8 cellular contexts compared by ENCODE assay signal in genomic region chr3:172153335-172153861, GRCh38.
DNase-seq lines count a peak whose midpoint lies in the region; ATAC-seq and TF ChIP-seq lines count a peak whose summit lies in the region.

No MANE protein-coding gene starts in this region.

- H3K9me3 Mint-ChIP-seq in T-cell: no peaks in the 10 kb centered on the region

- intact Hi-C loops in body of pancreas (cut with DNase I): no loop called here

- peak overlapping the region; percentile 67 for H3K4me2 ChIP-seq in skeletal muscle satellite cell (ENCODE audit: low read length)

- H3K4me3 ChIP-seq in body of pancreas (no peak overlapping the region), skeletal muscle satellite cell (ENCODE audit: low read length) (peak overlapping the region; percentile 6)

- peak overlapping the region in 1 of 2 donors; percentile 77 for H3K27ac Mint-ChIP-seq in T-cell

- DNase-seq in Caki2 (ENCODE audit: low read depth) (peak; percentile 97), T-cell (peak in 20 of 34 experiments; percentile 8 to 51 (median 24)), body of pancreas (peak; percentile 85 to 96 (median 94)), inferior parietal cortex (ENCODE audit: extremely low spot score) (peak; percentile 23), NCI-H2081 treated with DMSO at 0.1 percent for 48 hours (lab: John Stamatoyannopoulos, UW) (no peak), NCI-H748 (lab: John Stamatoyannopoulos, UW; ENCODE audit: unreplicated experiment) (no peak)

- no peaks in the 10 kb centered on the region for H3K9me3 ChIP-seq in body of pancreas
- H3K9me3 ChIP-seq in skeletal muscle satellite cell (replicated peaks; ENCODE audit: low read length): no peaks in the 10 kb centered on the region

- 13 to 16% methylated on average over 8 of the region's 8 CpGs for WGBS in body of pancreas, 2 donors

- peaks cover 29 to 49% (median 45%) of the 10 kb centered on the region in 3 donors for H3K4me1 Mint-ChIP-seq in T-cell

- peak overlapping the region; percentile 82 to 96 (median 92) for H3K27ac ChIP-seq in body of pancreas

- TF ChIP-seq CTCF in body of pancreas (IDR thresholded peaks at IDR 0.05): no peak

- CTCF ChIA-PET in T-cell (lab: Charles Lee): no interaction called here

- peak overlapping the region; percentile 73 for H3K9ac ChIP-seq in skeletal muscle satellite cell (ENCODE audit: low read depth, low read length)

- in situ Hi-C loops in Caki2 (cut with HindIII; ENCODE audit: low pct_unique_long_range_greater_than_20kb, low sequenced_read_pairs): no loop called here

- ATAC-seq in HG02884 (IDR thresholded peaks at IDR 0.05; ENCODE audit: unreplicated experiment): peak; percentile 68
- ATAC-seq in T-cell (replicated peaks in 1 of 4): peak; percentile 77 to 99 (median 88)
- peak; percentile 97 for ATAC-seq in body of pancreas

- H3K36me3 ChIP-seq in body of pancreas (replicated peaks in 1 of 2; ENCODE audit: insufficient read depth in 1 of 2, low read depth in 2 of 2) (no peaks in the 10 kb centered on the region), skeletal muscle satellite cell (ENCODE audit: insufficient read depth, low read length) (peaks cover 5% of the 10 kb centered on the region)

- peak in 2 of 3 donors; percentile 72 to 79 for TF ChIP-seq POLR2A in body of pancreas (IDR thresholded peaks at IDR 0.05)

- peak overlapping the region in 2 of 3 donors; percentile 15 to 16 for H3K4me3 Mint-ChIP-seq in T-cell

- peaks cover 14% of the 10 kb centered on the region for H3K36me3 Mint-ChIP-seq in T-cell

- H3K4me1 ChIP-seq in body of pancreas (peaks cover 66% of the 10 kb centered on the region), skeletal muscle satellite cell (ENCODE audit: control insufficient read depth, insufficient read depth, low read length) (peaks cover 75% of the 10 kb centered on the region)

- no peaks in the 10 kb centered on the region for H3K27me3 Mint-ChIP-seq in T-cell

- POLR2A ChIA-PET in T-cell (lab: Charles Lee): no interaction called here

- H3K27me3 ChIP-seq in body of pancreas: no peaks in the 10 kb centered on the region
- no peaks in the 10 kb centered on the region for H3K27me3 ChIP-seq in skeletal muscle satellite cell (ENCODE audit: control insufficient read depth, insufficient read depth, low read length)

Comparison
In these comparisons a context has a peak if more than half of its experiments do, and no peak if none do; other contexts are left out.
1. DNase-seq: peak in Caki2 (single experiment), T-cell (20 of 34), body of pancreas (4 of 4) and inferior parietal cortex (single experiment); none in NCI-H2081 treated with DMSO at 0.1 percent for 48 hours (single experiment) and NCI-H748 (single experiment).
2. Peak in every context shown above with its lines, with median percentiles within 50 percentile points of each other: ATAC-seq.